Comparison of ENCODE assay signal across 1 cellular context in the genomic region with DNA sequence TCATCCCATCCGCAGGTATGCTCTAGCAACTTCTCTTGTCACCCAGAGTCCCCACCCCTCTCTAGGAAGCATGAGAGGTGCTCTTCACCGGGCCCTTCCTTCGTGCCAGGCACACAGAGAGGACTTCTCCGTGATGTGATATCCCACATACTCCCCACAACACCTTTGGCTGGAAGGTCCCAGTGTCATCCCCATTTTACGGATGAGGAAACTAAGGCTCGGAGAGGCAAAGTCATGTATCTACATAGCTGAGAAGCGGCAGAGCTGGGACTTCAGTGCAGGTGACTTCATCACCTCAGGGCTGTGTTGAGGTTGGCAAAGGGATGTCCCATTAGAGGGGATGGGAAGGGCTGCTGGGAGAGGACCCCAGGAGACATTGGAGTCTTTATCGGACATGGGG.
TF ChIP-seq lines count a peak whose summit lies in the region.

No MANE protein-coding gene starts in this region.

TF ChIP-seq in HepG2, 621 proteins besides CTCF, POLR2A, EP300 and RAD21:
- TF ChIP-seq HNRNPUL1 (IDR thresholded peaks at IDR 0.05; ENCODE audit: low read depth, low read length) (no peak), ZNF629 (CRISPR knock-in tag; conservative IDR thresholded peaks at IDR 0.05) (peak; percentile 56; the same call in 1 of the 2 replicates), KLF11 (CRISPR knock-in tag; IDR thresholded peaks at IDR 0.05) (no peak), U2AF2 (IDR thresholded peaks at IDR 0.05; ENCODE audit: low read depth, low read length) (no peak)
TF ChIP-seq in HepG2: peak in this region for 1.
